Comparison of ENCODE assay signal across 28 cellular contexts in genomic region chr3:176577462-176577861, GRCh38.
"Had no signal": no experiment of that assay in that cellular context is flagged by ENCODE, and none has a peak within 500 bp of the region (broad histone marks: within the 10 kb centered on the region; RNA-seq: fewer than 3 reads in every experiment).

No MANE protein-coding gene starts in this region.

- H3K4me1 Mint-ChIP-seq: natural killer cell; neural progenitor cell; stimulated activated effector memory CD8-positive, alpha-beta T cell treated with anti-CD3 and anti-CD28 coated beads, Interleukin-12 subunit alpha, Interleukin-12 subunit beta, amount 100 ng/mL, for 72 hours; stimulated activated naive B cell treated with anti-CD40 and anti-IgM and Interleukin-4, amounts not matched to agents 10 μg/mL and 1 μg/mL and 100 μg/mL, for 72 hours had no signal

- H2AFZ ChIP-seq: neural progenitor cell, parathyroid adenoma had no signal

- H3K9ac ChIP-seq: neural progenitor cell, parathyroid adenoma had no signal

- H3K27me3 Mint-ChIP-seq: progenitor cell of endocrine pancreas; stimulated activated naive B cell treated with anti-CD40 and anti-IgM and Interleukin-4, amounts not matched to agents 10 μg/mL and 1 μg/mL and 100 μg/mL, for 72 hours; stimulated activated naive CD8-positive, alpha-beta T cell treated with anti-CD3 and anti-CD28 coated beads, Interleukin-15, Interleukin-2, amounts not matched to agents 100 ng/mL and 50 ng/mL, for 24 hours; type B pancreatic cell had no signal

- H3K36me3 Mint-ChIP-seq: natural killer cell; neural progenitor cell; stimulated activated effector memory CD8-positive, alpha-beta T cell treated with anti-CD3 and anti-CD28 coated beads, Interleukin-12 subunit alpha, Interleukin-12 subunit beta, amount 100 ng/mL, for 72 hours; stimulated activated naive B cell treated with anti-CD40 and anti-IgM and Interleukin-4, amounts not matched to agents 10 μg/mL and 1 μg/mL and 100 μg/mL, for 72 hours; type B pancreatic cell had no signal

- H3K9me3 Mint-ChIP-seq: nephron; neural progenitor cell; stimulated activated effector memory CD8-positive, alpha-beta T cell treated with anti-CD3 and anti-CD28 coated beads, Interleukin-12 subunit alpha, Interleukin-12 subunit beta, amount 100 ng/mL, for 72 hours had no signal

- H3K4me3 Mint-ChIP-seq: natural killer cell; nephron; neural progenitor cell; stimulated activated effector memory CD8-positive, alpha-beta T cell treated with anti-CD3 and anti-CD28 coated beads, Interleukin-12 subunit alpha, Interleukin-12 subunit beta, amount 100 ng/mL, for 72 hours; stimulated activated naive B cell treated with anti-CD40 and anti-IgM and Interleukin-4, amounts not matched to agents 10 μg/mL and 1 μg/mL and 100 μg/mL, for 72 hours; stimulated activated naive CD8-positive, alpha-beta T cell treated with anti-CD3 and anti-CD28 coated beads, Interleukin-15, Interleukin-2, amounts not matched to agents 100 ng/mL and 50 ng/mL, for 24 hours; type B pancreatic cell had no signal

- H3K4me3 ChIP-seq: neural progenitor cell, ovary, psoas muscle, right lobe of liver, sigmoid colon, stomach, thoracic aorta, thyroid gland, transverse colon, upper lobe of right lung, uterus had no signal

- H3K4me2 ChIP-seq: neural progenitor cell had no signal

- H3K79me2 ChIP-seq: parathyroid adenoma had no signal

- H3K27ac ChIP-seq: neural progenitor cell, ovary, parathyroid adenoma, psoas muscle, right lobe of liver, sigmoid colon, stomach, thoracic aorta, thyroid gland, transverse colon, upper lobe of right lung, uterus had no signal

- H3K9me3 ChIP-seq: ovary, psoas muscle, right lobe of liver, sigmoid colon, stomach, thoracic aorta, thyroid gland, transverse colon, upper lobe of right lung, uterus had no signal

- H3K27ac Mint-ChIP-seq: natural killer cell; nephron; neural progenitor cell; progenitor cell of endocrine pancreas; stimulated activated effector memory CD8-positive, alpha-beta T cell treated with anti-CD3 and anti-CD28 coated beads, Interleukin-12 subunit alpha, Interleukin-12 subunit beta, amount 100 ng/mL, for 72 hours; stimulated activated naive B cell treated with anti-CD40 and anti-IgM and Interleukin-4, amounts not matched to agents 10 μg/mL and 1 μg/mL and 100 μg/mL, for 72 hours; stimulated activated naive CD8-positive, alpha-beta T cell treated with anti-CD3 and anti-CD28 coated beads, Interleukin-15, Interleukin-2, amounts not matched to agents 100 ng/mL and 50 ng/mL, for 24 hours; type B pancreatic cell had no signal

- H3K36me3 ChIP-seq: neural progenitor cell, ovary, right lobe of liver, sigmoid colon, stomach, thoracic aorta, thyroid gland, transverse colon, upper lobe of right lung, uterus had no signal

- DNase-seq: natural killer cell; occipital lobe; ovary; posterior cingulate gyrus; psoas muscle; right cardiac atrium; right lobe of liver; sigmoid colon; small intestine; stimulated activated CD4-positive, alpha-beta T cell treated with anti-CD3 and anti-CD28 coated beads, Interleukin-15, amount 100 ng/mL, for 24 hours; stimulated activated CD4-positive, alpha-beta T cell treated with anti-CD3 and anti-CD28 coated beads, Interleukin-2, amount 100 ng/mL, for 24 hours; stimulated activated CD4-positive, alpha-beta T cell treated with anti-CD3 and anti-CD28 coated beads, Interleukin-2, amount 100 ng/mL, for 48 hours; stimulated activated CD4-positive, alpha-beta T cell treated with anti-CD3 and anti-CD28 coated beads, Interleukin-4, amount 100 ng/mL, for 24 hours; stimulated activated naive B cell treated with anti-CD40 and anti-IgM and Interleukin-4, amounts not matched to agents 10 μg/mL and 1 μg/mL and 100 μg/mL, for 72 hours; stimulated activated naive CD4-positive, alpha-beta T cell treated with Interleukin-2 at 50 U/mL for 16 hours; stomach; transverse colon; upper lobe of right lung; uterus had no signal

- H3K27me3 ChIP-seq: neural progenitor cell, ovary, right lobe of liver, sigmoid colon, stomach, thyroid gland, transverse colon, upper lobe of right lung, uterus had no signal

- H3K4me1 ChIP-seq: parathyroid adenoma, psoas muscle, right lobe of liver, stomach, transverse colon, upper lobe of right lung, uterus had no signal

- ATAC-seq: natural killer cell; psoas muscle; right cardiac atrium; right lobe of liver; stimulated activated effector memory CD8-positive, alpha-beta T cell treated with anti-CD3 and anti-CD28 coated beads, Interleukin-12 subunit alpha, Interleukin-12 subunit beta, amount 100 ng/mL, for 72 hours; stimulated activated naive B cell treated with anti-CD40 and anti-IgM and Interleukin-4, amounts not matched to agents 10 μg/mL and 1 μg/mL and 100 μg/mL, for 72 hours; upper lobe of right lung had no signal
